9 cellular contexts compared by ENCODE assay signal in genomic region chr3:75658411-75659107, GRCh38. TPM values are rescaled to one million over a fixed set of nuclear protein-coding genes. Genes with fewer than 3 reads are reported as not detected.
DNase-seq lines count a peak whose midpoint lies in the region; ATAC-seq and TF ChIP-seq lines count a peak whose summit lies in the region.
"Not testable (repeated sequence)": the region's sequence is repeated elsewhere in the genome, so short reads cannot be mapped to it uniquely, and the experiment has no call there.
"Had no signal": no experiment of that assay in that cellular context is flagged by ENCODE, and none has a peak within 500 bp of the region (broad histone marks: within the 10 kb centered on the region; RNA-seq: fewer than 3 reads in every experiment).

No MANE protein-coding gene starts in this region.

- H3K9me3 Mint-ChIP-seq in activated naive CD4-positive, alpha-beta T cell treated with anti-CD3 and anti-CD28 coated beads for 36 hours; natural killer cell: not testable (repeated sequence)
- peaks cover 15% of the 10 kb centered on the region for H3K9me3 Mint-ChIP-seq in endodermal cell

- intact Hi-C loops in A673 (cut with micrococcal nuclease; ENCODE audit: unreplicated experiment); PC-3 (cut with micrococcal nuclease); activated naive CD4-positive, alpha-beta T cell treated with anti-CD3 and anti-CD28 coated beads for 36 hours (cut with micrococcal nuclease); natural killer cell (cut with micrococcal nuclease): not testable (repeated sequence)

- H2AFZ ChIP-seq in PC-3 (ENCODE audit: low read length) = peak overlapping the region; percentile 91
- H2AFZ ChIP-seq in smooth muscle cell (ENCODE audit: low read depth) = not testable (repeated sequence)

- not testable (repeated sequence) for BruUV-seq in A673 (replicated peaks; lab: Mats Ljungman, UMichigan); PC-3 (replicated peaks; lab: Mats Ljungman, UMichigan)

- H3K9me2 ChIP-seq in PC-3 (replicated peaks; ENCODE audit: low read length) = not testable (repeated sequence)

- 0 out of 2 replicates have a peak, but pooled peaks have one; percentile 34 for TF ChIP-seq CTCF in A673 (conservative IDR thresholded peaks at IDR 0.05; ENCODE audit: low read depth, low read length)
- TF ChIP-seq CTCF in PC-3 (conservative IDR thresholded peaks at IDR 0.05; ENCODE audit: low read depth, low read length) = peak; percentile 48
- peak; percentile 84 for TF ChIP-seq CTCF in endodermal cell (conservative IDR thresholded peaks at IDR 0.05)
- TF ChIP-seq CTCF in natural killer cell (IDR thresholded peaks at IDR 0.05); smooth muscle cell (IDR thresholded peaks at IDR 0.05; ENCODE audit: borderline replicate concordance, insufficient read depth, poor library complexity, severe bottlenecking): not testable (repeated sequence)

- H3K79me2 ChIP-seq in PC-3 (ENCODE audit: low read length); smooth muscle cell (ENCODE audit: low read depth): not testable (repeated sequence)

- not testable (repeated sequence) for H3K4me1 ChIP-seq in A673 (ENCODE audit: insufficient read depth, low read length, poor library complexity, severe bottlenecking); HAP-1; PC-3 (ENCODE audit: insufficient read depth, low read length); endodermal cell (ENCODE audit: control insufficient read depth, insufficient read depth, low read length); iPS-20b (ENCODE audit: insufficient read depth, low read length); smooth muscle cell (ENCODE audit: low read depth)

- CTCF ChIA-PET in A673 (lab: Charles Lee); PC-3 (lab: Charles Lee); activated naive CD4-positive, alpha-beta T cell treated with anti-CD3 and anti-CD28 coated beads for 36 hours (lab: Charles Lee): not testable (repeated sequence)

- H3K4me1 Mint-ChIP-seq in activated naive CD4-positive, alpha-beta T cell treated with anti-CD3 and anti-CD28 coated beads for 36 hours (ENCODE audit: low read depth); endodermal cell; natural killer cell: not testable (repeated sequence)

- H3K36me3 ChIP-seq in A673 (ENCODE audit: insufficient read depth, low read length, poor library complexity, severe bottlenecking); HAP-1 (replicated peaks); PC-3 (ENCODE audit: low read depth, low read length); endodermal cell (ENCODE audit: control insufficient read depth, insufficient read depth, low read length); iPS-20b (ENCODE audit: insufficient read depth, low read depth, low read length); smooth muscle cell (ENCODE audit: low read depth): not testable (repeated sequence)

- not testable (repeated sequence) for H3K36me3 Mint-ChIP-seq in activated naive CD4-positive, alpha-beta T cell treated with anti-CD3 and anti-CD28 coated beads for 36 hours (ENCODE audit: low read depth); endodermal cell (ENCODE audit: low read depth)
- H3K36me3 Mint-ChIP-seq in natural killer cell = peaks cover 12% of the 10 kb centered on the region

- H3K9ac ChIP-seq in PC-3 (ENCODE audit: low read length) = peak overlapping the region; percentile 44; the same call in 1 of the 2 replicates
- peak overlapping the region; percentile 34 for H3K9ac ChIP-seq in endodermal cell (ENCODE audit: extremely low read depth, low read length, poor library complexity, severe bottlenecking)
- H3K9ac ChIP-seq in iPS-20b (ENCODE audit: low read depth, low read length); smooth muscle cell (ENCODE audit: low read depth): not testable (repeated sequence)

- ATAC-seq in PC-3 = peak; percentile 35
- not testable (repeated sequence) for ATAC-seq in natural killer cell

- H3K27me3 Mint-ChIP-seq in activated naive CD4-positive, alpha-beta T cell treated with anti-CD3 and anti-CD28 coated beads for 36 hours (ENCODE audit: low read depth) = peaks cover 42% of the 10 kb centered on the region
- H3K27me3 Mint-ChIP-seq in endodermal cell (ENCODE audit: insufficient read depth) = peaks cover 70% of the 10 kb centered on the region
- peaks cover 17 to 30% of the 10 kb centered on the region in 2 donors for H3K27me3 Mint-ChIP-seq in natural killer cell (ENCODE audit: low read depth in 2 of 2)

- not testable (repeated sequence) for H3K27ac ChIP-seq in A673 (ENCODE audit: low read depth, low read length, poor library complexity, severe bottlenecking); PC-3 (ENCODE audit: low read length); endodermal cell (ENCODE audit: low read depth, low read length); iPS-20b (ENCODE audit: low read length); smooth muscle cell (ENCODE audit: low read depth)

- not testable (repeated sequence) for H3K27ac Mint-ChIP-seq in activated naive CD4-positive, alpha-beta T cell treated with anti-CD3 and anti-CD28 coated beads for 36 hours; natural killer cell
- H3K27ac Mint-ChIP-seq in endodermal cell = peak overlapping the region; percentile 86

- H3K4me3 ChIP-seq in A673 (ENCODE audit: low read depth, low read length, poor library complexity, severe bottlenecking) = peak overlapping the region; percentile 46
- H3K4me3 ChIP-seq in HAP-1 = peak overlapping the region; percentile 49
- H3K4me3 ChIP-seq in PC-3 (ENCODE audit: low read length) = peak overlapping the region; percentile 68
- H3K4me3 ChIP-seq in endodermal cell (ENCODE audit: low read length) = peak overlapping the region; percentile 80
- peak overlapping the region; percentile 69 for H3K4me3 ChIP-seq in iPS-20b (ENCODE audit: low read length)
- peak overlapping the region; percentile 49 for H3K4me3 ChIP-seq in smooth muscle cell

- H3F3A ChIP-seq in PC-3 (ENCODE audit: low read length, unreplicated experiment); smooth muscle cell (ENCODE audit: low read depth): not testable (repeated sequence)

- in situ Hi-C loops in HAP-1 (cut with MboI; ENCODE audit: low sequenced_read_pairs) = not testable (repeated sequence)

- peak overlapping the region; percentile 34 for H3K4me3 Mint-ChIP-seq in activated naive CD4-positive, alpha-beta T cell treated with anti-CD3 and anti-CD28 coated beads for 36 hours
- H3K4me3 Mint-ChIP-seq in endodermal cell = peak overlapping the region; percentile 82
- H3K4me3 Mint-ChIP-seq in natural killer cell = peak overlapping the region; percentile 57

- not testable (repeated sequence) for DNase-seq in A673 (ENCODE audit: low spot score); activated naive CD4-positive, alpha-beta T cell treated with anti-CD3 and anti-CD28 coated beads for 36 hours; natural killer cell; smooth muscle cell (lab: John Stamatoyannopoulos, UW; ENCODE audit: unreplicated experiment)
- DNase-seq in HAP-1 (ENCODE audit: low spot score in 2 of 2) = peak; percentile 6 to 72
- DNase-seq in PC-3 = peak; percentile 46
- peak; percentile 80 for DNase-seq in endodermal cell

- not testable (repeated sequence) for H3K27me3 ChIP-seq in A673 (replicated peaks; ENCODE audit: insufficient read depth, low read depth, low read length, poor library complexity); HAP-1 (ENCODE audit: low read depth); PC-3 (ENCODE audit: low read length)
- H3K27me3 ChIP-seq in endodermal cell (ENCODE audit: control insufficient read depth, insufficient read depth, low read length, poor library complexity, severe bottlenecking) (peaks cover 44% of the 10 kb centered on the region), iPS-20b (ENCODE audit: insufficient read depth, low read length) (peaks cover 54% of the 10 kb centered on the region), smooth muscle cell (ENCODE audit: low read depth) (peaks cover 77% of the 10 kb centered on the region)

- H4K20me1 ChIP-seq in PC-3 (ENCODE audit: low read length); smooth muscle cell (ENCODE audit: low read depth): not testable (repeated sequence)

- H3K9me3 ChIP-seq in A673 (ENCODE audit: low read depth, low read length, poor library complexity, severe bottlenecking); HAP-1; PC-3 (ENCODE audit: low read length); endodermal cell (ENCODE audit: control insufficient read depth, low read length); iPS-20b (ENCODE audit: insufficient read depth, low read depth, low read length); smooth muscle cell (replicated peaks; ENCODE audit: low read depth): not testable (repeated sequence)

- H3K4me2 ChIP-seq in PC-3 (ENCODE audit: low read length) = peak overlapping the region; percentile 80
- H3K4me2 ChIP-seq in smooth muscle cell = peak overlapping the region; percentile 85

- WGBS in endodermal cell (ENCODE audit: insufficient coverage in 1 of 2, insufficient read length in 1 of 2), 2 experiments = 0 to 1% methylated on average over 8 to 42 of the region's 42 CpGs
- 1% methylated on average over 29 of the region's 42 CpGs for WGBS in smooth muscle cell (ENCODE audit: low lambda C conversion rate)

- POLR2A ChIA-PET in A673 (lab: Charles Lee; ENCODE audit: low non-redundant PET); PC-3 (lab: Charles Lee; ENCODE audit: unreplicated experiment): not testable (repeated sequence)

RNA-seq across cellular contexts. Expression of gene FRG2C, which starts 5.6 kb away (rescaled TPM):
- total RNA-seq in A673 (2021) (not detected in 2 replicates), PC-3 (2014; rRNA removed) (not detected in 2 replicates), endodermal cell (under 1 TPM in 1 of 2 donors, not detected in 1; 0.13 TPM), natural killer cell (not detected), smooth muscle cell (not detected in 2 replicates)
- not detected for total RNA-seq in activated naive CD4-positive, alpha-beta T cell treated with anti-CD3 and anti-CD28 coated beads for 36 hours
- polyA plus RNA-seq in endodermal cell (2013, experiment 1 of 2) = not detected
- not detected for polyA plus RNA-seq in endodermal cell (2013, experiment 2 of 2)
- polyA plus RNA-seq in smooth muscle cell = not detected in 2 replicates
- total RNA-seq: natural killer cell treated with Interleukin-12 subunit alpha and Interleukin-12 subunit beta and Interleukin-15 and Interleukin-18, amount 100 ng/mL, for 72 hours had no signal
